Comparison of ENCODE assay signal across 1 cellular context in the genomic region with DNA sequence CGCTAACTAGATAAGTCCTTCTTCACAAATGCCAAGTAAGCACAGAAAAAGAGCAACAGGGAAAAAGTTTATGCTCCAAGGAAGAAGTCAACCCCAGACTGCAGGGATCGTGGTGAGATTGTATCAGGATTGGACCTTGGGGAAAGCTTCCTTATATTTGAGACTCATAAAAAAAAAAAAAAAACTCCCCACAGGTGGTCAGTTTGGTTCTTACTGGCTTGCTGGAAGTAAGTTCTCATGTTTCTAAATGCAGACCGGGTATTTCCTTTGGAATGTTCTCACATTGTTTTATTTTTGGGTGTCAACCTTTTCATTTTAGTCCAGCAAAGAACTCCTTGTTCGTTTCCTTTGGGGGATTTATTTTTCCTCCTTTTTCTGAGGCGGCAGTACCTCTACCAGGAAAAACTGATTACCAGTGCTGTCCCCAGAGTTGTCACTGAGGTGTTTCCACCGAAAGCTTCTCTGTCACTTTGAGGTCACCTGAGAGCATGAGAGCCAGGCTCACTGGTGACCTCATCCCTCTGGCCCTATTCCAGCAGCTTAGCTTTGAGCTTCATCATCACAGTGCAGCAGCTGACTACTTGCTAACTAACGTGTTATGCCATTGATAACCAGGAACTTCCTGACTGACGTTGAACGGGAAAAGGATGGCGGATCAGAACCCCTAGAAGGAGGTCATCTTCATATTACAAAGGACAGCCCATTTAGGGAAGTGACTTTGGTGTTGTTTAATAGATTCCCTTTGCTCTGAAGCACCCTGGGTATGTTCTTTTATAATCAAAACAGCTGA.
TF ChIP-seq lines count a peak whose summit lies in the region.

No MANE protein-coding gene starts in this region.

TF ChIP-seq in HCT116, 20 proteins besides CTCF, POLR2A, EP300 and RAD21 (continued from another document):
- TF ChIP-seq MAX (IDR thresholded peaks at IDR 0.05): peak; percentile 20; the same call in 1 of the 2 replicates
- no peak for TF ChIP-seq EZH2 (IDR thresholded peaks at IDR 0.05)
- TF ChIP-seq YY1 (IDR thresholded peaks at IDR 0.05; ENCODE audit: extremely low read depth, insufficient replicate concordance, low read depth, low read length): no peak
- TF ChIP-seq SP1 (IDR thresholded peaks at IDR 0.05; ENCODE audit: low read depth): 0 out of 2 replicates have a peak, but pooled peaks have one; percentile 44
- TF ChIP-seq, protein P1, sequence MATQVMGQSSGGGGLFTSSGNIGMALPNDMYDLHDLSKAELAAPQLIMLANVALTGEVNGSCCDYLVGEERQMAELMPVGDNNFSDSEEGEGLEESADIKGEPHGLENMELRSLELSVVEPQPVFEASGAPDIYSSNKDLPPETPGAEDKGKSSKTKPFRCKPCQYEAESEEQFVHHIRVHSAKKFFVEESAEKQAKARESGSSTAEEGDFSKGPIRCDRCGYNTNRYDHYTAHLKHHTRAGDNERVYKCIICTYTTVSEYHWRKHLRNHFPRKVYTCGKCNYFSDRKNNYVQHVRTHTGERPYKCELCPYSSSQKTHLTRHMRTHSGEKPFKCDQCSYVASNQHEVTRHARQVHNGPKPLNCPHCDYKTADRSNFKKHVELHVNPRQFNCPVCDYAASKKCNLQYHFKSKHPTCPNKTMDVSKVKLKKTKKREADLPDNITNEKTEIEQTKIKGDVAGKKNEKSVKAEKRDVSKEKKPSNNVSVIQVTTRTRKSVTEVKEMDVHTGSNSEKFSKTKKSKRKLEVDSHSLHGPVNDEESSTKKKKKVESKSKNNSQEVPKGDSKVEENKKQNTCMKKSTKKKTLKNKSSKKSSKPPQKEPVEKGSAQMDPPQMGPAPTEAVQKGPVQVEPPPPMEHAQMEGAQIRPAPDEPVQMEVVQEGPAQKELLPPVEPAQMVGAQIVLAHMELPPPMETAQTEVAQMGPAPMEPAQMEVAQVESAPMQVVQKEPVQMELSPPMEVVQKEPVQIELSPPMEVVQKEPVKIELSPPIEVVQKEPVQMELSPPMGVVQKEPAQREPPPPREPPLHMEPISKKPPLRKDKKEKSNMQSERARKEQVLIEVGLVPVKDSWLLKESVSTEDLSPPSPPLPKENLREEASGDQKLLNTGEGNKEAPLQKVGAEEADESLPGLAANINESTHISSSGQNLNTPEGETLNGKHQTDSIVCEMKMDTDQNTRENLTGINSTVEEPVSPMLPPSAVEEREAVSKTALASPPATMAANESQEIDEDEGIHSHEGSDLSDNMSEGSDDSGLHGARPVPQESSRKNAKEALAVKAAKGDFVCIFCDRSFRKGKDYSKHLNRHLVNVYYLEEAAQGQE (IDR thresholded peaks at IDR 0.05; ENCODE audit: low read depth): no peak
